35 cellular contexts compared by ENCODE assay signal in genomic region chr3:17994167-17994566, GRCh38.
"Had no signal": no experiment of that assay in that cellular context is flagged by ENCODE, and none has a peak within 500 bp of the region (broad histone marks: within the 10 kb centered on the region; RNA-seq: fewer than 3 reads in every experiment).

No MANE protein-coding gene starts in this region.

- FAIRE-seq: astrocyte, TTC549 had no signal

- H3K27ac Mint-ChIP-seq: activated B cell treated with CpG ODN at 0.5 μM for 24 hours; activated CD4-positive, alpha-beta memory T cell treated with anti-CD3 and anti-CD28 coated beads for 36 hours; activated CD4-positive, alpha-beta T cell treated with anti-CD3 and anti-CD28 coated beads, Interleukin-2, amount 10 ng/mL, durations not matched to agents 24 days and 14 days; activated CD8-positive, alpha-beta T cell treated with anti-CD3 and anti-CD28 coated beads for 36 hours; activated naive CD4-positive, alpha-beta T cell treated with anti-CD3 and anti-CD28 coated beads, Interleukin-2, amount 10 ng/mL, durations not matched to agents 7 days and 5 days; activated naive CD4-positive, alpha-beta T cell treated with anti-CD3 and anti-CD28 coated beads, Interleukin-2, amount 50 U/mL, for 24 hours; activated naive CD8-positive, alpha-beta T cell treated with anti-CD3 and anti-CD28 coated beads for 36 hours; activated T-cell treated with anti-CD3 and anti-CD28 coated beads, Interleukin-2, amount 50 U/mL, for 72 hours; activated T-helper 1 cell treated with anti-CD3 and anti-CD28 coated beads, Interleukin-12 subunit alpha, Interleukin-12 subunit beta, Interleukin-2, Interleukin-4 antibody, amounts not matched to agents 30 ng/mL and 10 ng/mL and 1 ng/mL, durations not matched to agents 14 hours and 24 hours and 36 hours; activated T-helper 17 cell treated with anti-CD3 and anti-CD28 coated beads, Interleukin-2, amount 50 U/mL, for 72 hours; T-helper 1 cell treated with Interleukin-12 subunit alpha and Interleukin-12 subunit beta and Interleukin-4 antibody, amounts not matched to agents 30 μg/mL and 1 μg/mL, for 36 hours; T-helper 2 cell treated with Interferon-gamma antibody and Interleukin-4, amounts not matched to agents 5 μg/mL and 100 μg/mL, for 36 hours had no signal

- DNase-seq: activated B cell treated with CpG ODN at 0.5 μM for 24 hours; activated CD4-positive, alpha-beta memory T cell treated with anti-CD3 and anti-CD28 coated beads for 36 hours; activated CD4-positive, alpha-beta T cell treated with anti-CD3 and anti-CD28 coated beads for 4 hours; activated CD4-positive, alpha-beta T cell treated with anti-CD3 and anti-CD28 coated beads, Interleukin-2, amount 10 ng/mL, durations not matched to agents 24 days and 14 days; activated CD4-positive, alpha-beta T cell treated with anti-CD3 and anti-CD28 coated beads, Interleukin-2, amount 50 U/mL, for 1 hour; activated CD4-positive, alpha-beta T cell treated with anti-CD3 and anti-CD28 coated beads, Interleukin-2, amount 50 U/mL, for 4 hours; activated CD4-positive, CD25-positive, alpha-beta regulatory T cell treated with anti-CD3 and anti-CD28 coated beads, Interleukin-2, amount 50 U/mL, for 72 hours; activated CD8-positive, alpha-beta memory T cell treated with anti-CD3 and anti-CD28 coated beads, Interleukin-2, amount 50 U/mL, for 4 hours; activated CD8-positive, alpha-beta T cell treated with anti-CD3 and anti-CD28 coated beads for 36 hours; activated effector memory CD4-positive, alpha-beta T cell treated with anti-CD3 and anti-CD28 coated beads, Interleukin-2, amount 50 U/mL, for 16 hours; activated naive CD4-positive, alpha-beta T cell treated with anti-CD3 and anti-CD28 coated beads, Interleukin-2, amount 10 ng/mL, durations not matched to agents 7 days and 5 days; activated naive CD4-positive, alpha-beta T cell treated with Interleukin-2 at 50 U/mL for 16 hours; activated naive CD8-positive, alpha-beta T cell treated with anti-CD3 and anti-CD28 coated beads for 36 hours; activated T-cell treated with anti-CD3 and anti-CD28 coated beads for 4 hours; activated T-cell treated with anti-CD3 and anti-CD28 coated beads, Interleukin-2, amount 50 U/mL, for 1 hour; activated T-cell treated with anti-CD3 and anti-CD28 coated beads, Interleukin-2, amount 50 U/mL, for 4 hours; activated T-cell treated with anti-CD3 and anti-CD28 coated beads, Interleukin-2, amount 50 U/mL, for 72 hours; adrenal gland; amniotic stem cell; aorta; body of pancreas; brain microvascular endothelial cell; central memory CD4-positive, alpha-beta T cell; T-helper 1 cell; T-helper 2 cell; T-helper 9 cell had no signal

- H3K36me3 Mint-ChIP-seq: activated CD4-positive, alpha-beta memory T cell treated with anti-CD3 and anti-CD28 coated beads for 36 hours; activated naive CD4-positive, alpha-beta T cell treated with anti-CD3 and anti-CD28 coated beads, Interleukin-2, amount 10 ng/mL, durations not matched to agents 7 days and 5 days; activated naive CD4-positive, alpha-beta T cell treated with anti-CD3 and anti-CD28 coated beads, Interleukin-2, amount 50 U/mL, for 24 hours; activated naive CD8-positive, alpha-beta T cell treated with anti-CD3 and anti-CD28 coated beads for 36 hours had no signal

- H3K27ac ChIP-seq: adrenal gland, body of pancreas, brain microvascular endothelial cell, breast epithelium, VCaP had no signal

- H3K27me3 ChIP-seq: adrenal gland, body of pancreas, brain microvascular endothelial cell, breast epithelium had no signal

- H3K9me3 Mint-ChIP-seq: activated B cell treated with CpG ODN at 0.5 μM for 24 hours; activated CD4-positive, alpha-beta memory T cell treated with anti-CD3 and anti-CD28 coated beads for 36 hours; activated CD8-positive, alpha-beta T cell treated with anti-CD3 and anti-CD28 coated beads for 36 hours; activated naive CD4-positive, alpha-beta T cell treated with anti-CD3 and anti-CD28 coated beads, Interleukin-2, amount 10 ng/mL, durations not matched to agents 7 days and 5 days; activated naive CD4-positive, alpha-beta T cell treated with anti-CD3 and anti-CD28 coated beads, Interleukin-2, amount 50 U/mL, for 24 hours; activated naive CD8-positive, alpha-beta T cell treated with anti-CD3 and anti-CD28 coated beads for 36 hours; activated T-cell treated with anti-CD3 and anti-CD28 coated beads, Interleukin-2, amount 50 U/mL, for 4 hours; activated T-cell treated with anti-CD3 and anti-CD28 coated beads, Interleukin-2, amount 50 U/mL, for 72 hours; activated T-helper 1 cell treated with anti-CD3 and anti-CD28 coated beads, Interleukin-12 subunit alpha, Interleukin-12 subunit beta, Interleukin-2, Interleukin-4 antibody, amounts not matched to agents 30 ng/mL and 10 ng/mL and 1 ng/mL, durations not matched to agents 14 hours and 24 hours and 36 hours; activated T-helper 17 cell treated with anti-CD3 and anti-CD28 coated beads, Interleukin-2, amount 50 U/mL, for 72 hours; T-helper 1 cell treated with Interleukin-12 subunit alpha and Interleukin-12 subunit beta and Interleukin-4 antibody, amounts not matched to agents 30 μg/mL and 1 μg/mL, for 36 hours; T-helper 2 cell treated with Interferon-gamma antibody and Interleukin-4, amounts not matched to agents 5 μg/mL and 100 μg/mL, for 36 hours had no signal

- H3K4me1 ChIP-seq: adrenal gland, body of pancreas, breast epithelium had no signal

- ATAC-seq: activated CD8-positive, alpha-beta T cell treated with anti-CD3 and anti-CD28 coated beads for 36 hours; activated T-cell treated with anti-CD3 and anti-CD28 coated beads, Interleukin-2, amount 50 U/mL, for 4 hours; activated T-cell treated with anti-CD3 and anti-CD28 coated beads, Interleukin-2, amount 50 U/mL, for 72 hours; activated T-helper 17 cell treated with anti-CD3 and anti-CD28 coated beads, Interleukin-2, amount 50 U/mL, for 72 hours; body of pancreas had no signal

- H3K4me3 ChIP-seq: adrenal gland, body of pancreas, breast epithelium had no signal

- H3K36me3 ChIP-seq: adrenal gland, brain microvascular endothelial cell, breast epithelium had no signal

- H3K9me3 ChIP-seq: adrenal gland, body of pancreas had no signal
